In the genomic region with DNA sequence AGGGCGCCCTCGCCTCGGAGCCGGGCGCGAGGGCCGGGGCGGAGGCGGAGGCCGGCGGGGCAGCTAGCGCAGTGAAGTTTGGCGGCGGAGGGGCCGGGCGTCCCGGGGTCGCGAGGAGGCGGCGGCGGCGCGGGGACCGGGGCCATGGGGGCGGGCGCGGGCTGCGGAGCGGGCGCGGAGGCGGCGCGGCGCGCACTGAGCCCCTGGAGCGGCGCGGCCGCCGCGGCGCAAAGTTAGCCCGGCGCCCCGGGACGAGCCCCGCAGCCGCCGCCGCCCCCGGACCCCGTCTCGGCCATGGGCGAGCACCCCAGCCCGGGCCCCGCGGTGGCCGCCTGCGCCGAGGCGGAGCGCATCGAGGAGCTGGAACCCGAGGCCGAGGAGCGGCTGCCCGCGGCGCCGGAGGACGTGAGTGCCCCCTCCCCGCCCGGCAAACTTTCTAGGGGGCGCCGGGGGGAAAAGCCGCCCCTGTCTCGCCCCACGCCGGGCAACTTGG, we compare ENCODE assay signal across 9 cellular contexts. TPM values are rescaled to one million over a fixed set of nuclear protein-coding genes. Genes with fewer than 3 reads are reported as not detected.
DNase-seq lines count a peak whose midpoint lies in the region; ATAC-seq, FAIRE-seq and TF ChIP-seq lines count a peak whose summit lies in the region.
"Had no signal": no experiment of that assay in that cellular context is flagged by ENCODE, and none has a peak within 500 bp of the region (broad histone marks: within the 10 kb centered on the region; RNA-seq: fewer than 3 reads in every experiment).

No MANE protein-coding gene starts in this region.

- H3K36me3 ChIP-seq in pancreas, result no peaks in the 10 kb centered on the region

- H3K9me3 ChIP-seq in CD4-positive, alpha-beta T cell (ENCODE audit: control insufficient read depth, low read length), result no peaks in the 10 kb centered on the region
- no peaks in the 10 kb centered on the region for H3K9me3 ChIP-seq in pancreas

- FAIRE-seq in pancreas (lab: Jason Lieb, UNC), result no peak

- no peaks in the 10 kb centered on the region for H3K9me3 Mint-ChIP-seq in CD4-positive, alpha-beta T cell

- no peak overlapping the region for H3K27ac Mint-ChIP-seq in CD4-positive, alpha-beta T cell

- POLR2A ChIA-PET in CD4-positive, alpha-beta T cell (lab: Charles Lee), result interaction anchor here (0.9 kb wide), 1 partner anchor 8 kb away, joined by 4 read pairs; no protein-coding TSS in a partner anchor

- H3K27me3 Mint-ChIP-seq in CD4-positive, alpha-beta T cell, result peaks cover 81% of the 10 kb centered on the region

- ATAC-seq in CD4-positive, alpha-beta T cell (ENCODE audit: poor library complexity), result peak; percentile 20
- ATAC-seq in pancreas (peak in 1 of 4 donors; percentile 6), GM18517 (IDR thresholded peaks at IDR 0.05; ENCODE audit: unreplicated experiment) (no peak)

- CTCF ChIA-PET in CD4-positive, alpha-beta T cell (lab: Charles Lee), result no interaction called here

- peaks cover 29% of the 10 kb centered on the region for H3K4me1 Mint-ChIP-seq in CD4-positive, alpha-beta T cell (ENCODE audit: low read depth)

- peaks cover 0 to 16% (median 5%) of the 10 kb centered on the region in 3 donors for H3K4me1 ChIP-seq in pancreas

- intact Hi-C loops in CD4-positive, alpha-beta T cell (cut with DNase I, micrococcal nuclease), result no loop called here
- intact Hi-C loops in pancreas (cut with DNase I), result no loop called here

- no peak for DNase-seq in CD4-positive, alpha-beta T cell
- DNase-seq in NCI-H69 (lab: John Stamatoyannopoulos, UW) (peak; percentile 50), epithelial cell of proximal tubule (ENCODE audit: low read depth) (no peak), pancreas (no peak), foreskin melanocyte (no peak), anterior cingulate cortex (lab: John Stamatoyannopoulos, UW) (no peak)
- DNase-seq in activated CD8-positive, alpha-beta memory T cell treated with anti-CD3 and anti-CD28 coated beads for 24 hours, result no peak

- H3K4me3 ChIP-seq in epithelial cell of proximal tubule (ENCODE audit: low read depth, low read length), result peak overlapping the region; percentile 34
- peak overlapping the region; percentile 46 to 60 (median 57) for H3K4me3 ChIP-seq in pancreas

- 0 to 1% methylated on average over 23 to 81 of the region's 81 CpGs for WGBS in pancreas, 2 donors

- no peaks in the 10 kb centered on the region for H3K36me3 Mint-ChIP-seq in CD4-positive, alpha-beta T cell (ENCODE audit: low read depth)

- TF ChIP-seq CTCF in CD4-positive, alpha-beta T cell (IDR thresholded peaks at IDR 0.05), result no peak
- TF ChIP-seq CTCF in epithelial cell of proximal tubule (conservative IDR thresholded peaks at IDR 0.05; ENCODE audit: low read depth, low read length) (no peak), pancreas (IDR thresholded peaks at IDR 0.05) (no peak)

- H3K27me3 ChIP-seq in CD4-positive, alpha-beta T cell (ENCODE audit: control insufficient read depth, insufficient read depth, low read length), result peaks cover 60% of the 10 kb centered on the region
- no peaks in the 10 kb centered on the region for H3K27me3 ChIP-seq in pancreas

- no peak overlapping the region for H3K27ac ChIP-seq in CD4-positive, alpha-beta T cell (ENCODE audit: low read depth, low read length)
- no peak overlapping the region for H3K27ac ChIP-seq in pancreas

- H3K4me3 Mint-ChIP-seq in CD4-positive, alpha-beta T cell, result no peak overlapping the region

RNA-seq across cellular contexts. Expression of a gene that starts 0.3 kb away (rescaled TPM):
- total RNA-seq in CD4-positive, alpha-beta T cell, result under 1 TPM in 1 of 2 experiments, not detected in 1; 0.08 TPM
- total RNA-seq in epithelial cell of proximal tubule (under 0.01 TPM in 1 of 2 replicates, not detected in the other), pancreas (under 1 TPM; 0.12 to 0.75 (median 0.47) TPM)
- polyA plus RNA-seq in pancreas, result 1 to 10 TPM in 1 of 2 donors, under 1 TPM in 1; 0.34 to 1.8 TPM
- total RNA-seq: renal cortical epithelial cell had no signal
